ENCODE assay signal across 1 cellular context in the genomic region with DNA sequence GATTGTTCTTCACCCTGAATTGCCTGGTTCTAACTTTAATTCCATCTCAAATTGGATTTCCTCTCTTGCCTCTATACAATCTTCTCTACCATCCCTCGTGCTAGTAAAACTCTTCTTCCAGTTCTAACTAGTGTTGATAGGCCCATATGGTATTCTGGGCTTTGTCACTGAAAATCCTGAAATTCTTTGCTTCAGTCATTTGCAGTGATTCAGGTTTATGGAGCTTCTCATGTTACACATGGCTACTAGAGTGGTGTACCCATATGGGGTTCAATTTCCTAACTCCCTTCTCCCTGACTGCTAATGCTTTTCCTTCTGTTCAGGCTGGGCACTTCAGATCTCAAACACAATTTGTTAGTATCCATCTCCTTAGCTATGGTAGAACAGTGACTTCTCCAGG.
TF ChIP-seq lines count a peak whose summit lies in the region.

No MANE protein-coding gene starts in this region.

TF ChIP-seq in WTC11, 78 proteins besides CTCF, POLR2A, EP300 and RAD21 (continued from another document):
- TF ChIP-seq ZNF532 (CRISPR knock-in tag; IDR thresholded peaks at IDR 0.05; ENCODE audit: borderline replicate concordance) (no peak), ETV6 (CRISPR knock-in tag; IDR thresholded peaks at IDR 0.05) (no peak), JUN (CRISPR knock-in tag; IDR thresholded peaks at IDR 0.05) (no peak), OVOL2 (CRISPR knock-in tag; IDR thresholded peaks at IDR 0.05; ENCODE audit: borderline replicate concordance) (no peak), SMAD4 (CRISPR knock-in tag; IDR thresholded peaks at IDR 0.05) (no peak)
TF ChIP-seq in WTC11: peak in this region for 0.
